11 cellular contexts compared by ENCODE assay signal in genomic region chr3:141384157-141384556, GRCh38. TPM values are rescaled to one million over a fixed set of nuclear protein-coding genes. Genes with fewer than 3 reads are reported as not detected.
A peak's percentile ranks its signal among the peaks of the same experiment; 100 is the strongest.
DNase-seq lines count a peak whose midpoint lies in the region; ATAC-seq and TF ChIP-seq lines count a peak whose summit lies in the region.
"Had no signal": no experiment of that assay in that cellular context is flagged by ENCODE, and none has a peak within 500 bp of the region (broad histone marks: within the 10 kb centered on the region; RNA-seq: fewer than 3 reads in every experiment).

No MANE protein-coding gene starts in this region.

- intact Hi-C loops in CD4-positive, alpha-beta memory T cell (cut with micrococcal nuclease), result no loop called here

- no peaks in the 10 kb centered on the region for H3K36me3 Mint-ChIP-seq in CD4-positive, alpha-beta memory T cell
- peaks cover 5% of the 10 kb centered on the region for H3K36me3 Mint-ChIP-seq in osteocyte (ENCODE audit: unreplicated experiment)

- peak overlapping the region in 1 of 7 donors; percentile 67 for H3K27ac Mint-ChIP-seq in CD4-positive, alpha-beta memory T cell
- H3K27ac Mint-ChIP-seq in osteocyte (ENCODE audit: unreplicated experiment), result peak overlapping the region; percentile 54
- H3K27ac Mint-ChIP-seq: CD4-positive, CD25-positive, alpha-beta regulatory T cell had no signal

- no peaks in the 10 kb centered on the region for H3K9me3 ChIP-seq in CD4-positive, alpha-beta memory T cell (ENCODE audit: control insufficient read depth in 1 of 2, low read length in 2 of 2)

- no peak overlapping the region for H3K4me3 ChIP-seq in CD4-positive, alpha-beta memory T cell (ENCODE audit: low read length in 2 of 2)
- H3K4me3 ChIP-seq: cardiac muscle cell had no signal

- H3K4me1 Mint-ChIP-seq in CD4-positive, alpha-beta memory T cell, result peaks cover 17 to 27% (median 23%) of the 10 kb centered on the region in 4 donors
- H3K4me1 Mint-ChIP-seq in osteocyte (ENCODE audit: unreplicated experiment), result peaks cover 47% of the 10 kb centered on the region

- no peak for ATAC-seq in GM18498 (IDR thresholded peaks at IDR 0.05; ENCODE audit: unreplicated experiment)
- ATAC-seq in GM18861 (IDR thresholded peaks at IDR 0.05; ENCODE audit: unreplicated experiment), result no peak

- TF ChIP-seq CTCF in osteocyte (IDR thresholded peaks at IDR 0.05), result no peak

- H3K27me3 ChIP-seq in CD4-positive, alpha-beta memory T cell (ENCODE audit: insufficient read depth, low read length), result no peaks in the 10 kb centered on the region
- H3K27me3 ChIP-seq: cardiac muscle cell had no signal

- H3K4me1 ChIP-seq in CD4-positive, alpha-beta memory T cell (ENCODE audit: insufficient read depth, low read length), result peaks cover 35% of the 10 kb centered on the region

- no peak for DNase-seq in CD4-positive, alpha-beta memory T cell
- DNase-seq in NCI-H2227 (lab: John Stamatoyannopoulos, UW; ENCODE audit: unreplicated experiment), result peak; percentile 28
- no peak for DNase-seq in caudate nucleus (lab: John Stamatoyannopoulos, UW)
- no peak for DNase-seq in osteocyte (ENCODE audit: extremely low spot score, unreplicated experiment)
- DNase-seq in occipital lobe (lab: John Stamatoyannopoulos, UW), result no peak
- DNase-seq in activated naive CD4-positive, alpha-beta T cell treated with Interleukin-2 at 50 U/mL for 16 hours, result no peak
- DNase-seq: activated CD4-positive, alpha-beta T cell treated with anti-CD3 and anti-CD28 coated beads for 4 hours; CD4-positive, CD25-positive, alpha-beta regulatory T cell had no signal

- no peaks in the 10 kb centered on the region for H3K36me3 ChIP-seq in CD4-positive, alpha-beta memory T cell (ENCODE audit: insufficient read depth, low read length)
- H3K36me3 ChIP-seq: cardiac muscle cell had no signal

- H3K4me3 Mint-ChIP-seq in CD4-positive, alpha-beta memory T cell, result peak overlapping the region in 7 of 8 donors; percentile 5 to 90 (median 37)
- no peak overlapping the region for H3K4me3 Mint-ChIP-seq in osteocyte (ENCODE audit: unreplicated experiment)

- H3K27ac ChIP-seq in CD4-positive, alpha-beta memory T cell (ENCODE audit: low read depth, low read length), result no peak overlapping the region
- peak overlapping the region; percentile 52 for H3K27ac ChIP-seq in caudate nucleus (ENCODE audit: low read depth, low read length)
- H3K27ac ChIP-seq: cardiac muscle cell had no signal

- CTCF ChIA-PET in CD4-positive, alpha-beta memory T cell (lab: Charles Lee; ENCODE audit: partially characterized antibody), result interaction anchor here (1.0 to 8.0 kb wide), 9 partner anchors 12 to 80 kb away, joined by 3 to 54 read pairs (median 9); no protein-coding TSS in a partner anchor

- peaks cover 0 to 2% (median 0%) of the 10 kb centered on the region in 8 donors for H3K9me3 Mint-ChIP-seq in CD4-positive, alpha-beta memory T cell
- H3K9me3 Mint-ChIP-seq in osteocyte (ENCODE audit: unreplicated experiment), result no peaks in the 10 kb centered on the region
- H3K9me3 Mint-ChIP-seq: CD4-positive, CD25-positive, alpha-beta regulatory T cell had no signal

- POLR2A ChIA-PET in CD4-positive, alpha-beta memory T cell (lab: Charles Lee; ENCODE audit: partially characterized antibody), result interaction anchor here (1.2 to 11.1 kb wide), 8 partner anchors 11 to 103 kb away, joined by 3 to 196 read pairs (median 4); no protein-coding TSS in a partner anchor

- no peaks in the 10 kb centered on the region for H3K27me3 Mint-ChIP-seq in CD4-positive, alpha-beta memory T cell
- no peaks in the 10 kb centered on the region for H3K27me3 Mint-ChIP-seq in osteocyte (ENCODE audit: unreplicated experiment)
- H3K27me3 Mint-ChIP-seq: CD4-positive, CD25-positive, alpha-beta regulatory T cell had no signal

RNA-seq across cellular contexts. Expression of gene ZBTB38, which starts 15.9 kb away (rescaled TPM):
- 10 to 100 TPM; 86.6 to 87.8 TPM for total RNA-seq in CD4-positive, alpha-beta memory T cell
- 100 to 1,000 TPM in 1 of 2 donors, 10 to 100 TPM in 1; 44.1 to 103 TPM for polyA plus RNA-seq in CD4-positive, alpha-beta memory T cell
- total RNA-seq in osteocyte (41.8 and 43.9 TPM in 2 replicates), occipital lobe (182 TPM)
